1 cellular context compared by ENCODE assay signal in genomic region chr1:182200025-182200814, GRCh38.
A peak's percentile ranks its signal among the peaks of the same experiment; 100 is the strongest.
TF ChIP-seq lines count a peak whose summit lies in the region.

No MANE protein-coding gene starts in this region.

TF ChIP-seq in K562, 482 proteins besides CTCF, POLR2A, EP300 and RAD21 (continues in another document):
- no peak for TF ChIP-seq ZBTB26 (CRISPR knock-in tag; IDR thresholded peaks at IDR 0.05)
- no peak for TF ChIP-seq GTF2F1 (IDR thresholded peaks at IDR 0.05; ENCODE audit: low read depth, low read length)
- no peak for TF ChIP-seq NCOA6 (IDR thresholded peaks at IDR 0.05)
- TF ChIP-seq PPARD (CRISPR knock-in tag; IDR thresholded peaks at IDR 0.05): no peak
- TF ChIP-seq SMAD3 (CRISPR knock-in tag; conservative IDR thresholded peaks at IDR 0.05): no peak
- no peak for TF ChIP-seq PHB (CRISPR knock-in tag; IDR thresholded peaks at IDR 0.05)
- TF ChIP-seq ZNF717 (CRISPR knock-in tag; IDR thresholded peaks at IDR 0.05): no peak
- no peak for TF ChIP-seq ZFP30 (CRISPR knock-in tag; IDR thresholded peaks at IDR 0.05; ENCODE audit: borderline replicate concordance)
- no peak for TF ChIP-seq GABPB2 (CRISPR knock-in tag; conservative IDR thresholded peaks at IDR 0.05)
- no peak for TF ChIP-seq KLF1 (tag; IDR thresholded peaks at IDR 0.05)
- no peak for TF ChIP-seq RBM34 (IDR thresholded peaks at IDR 0.05; ENCODE audit: borderline replicate concordance, insufficient read depth, low read length)
- TF ChIP-seq NRF1 (conservative IDR thresholded peaks at IDR 0.05 in 1 of 2, IDR thresholded peaks at IDR 0.05 in 1 of 2): 0 out of 4 replicates have a peak, but pooled peaks of 1 of the 2 experiments have one; percentile 33
- no peak for TF ChIP-seq ZNF785 (CRISPR knock-in tag; IDR thresholded peaks at IDR 0.05)
- TF ChIP-seq FOXA1 (IDR thresholded peaks at IDR 0.05; ENCODE audit: borderline replicate concordance): no peak
- TF ChIP-seq ZNF263 (CRISPR knock-in tag; IDR thresholded peaks at IDR 0.05; ENCODE audit: borderline replicate concordance): no peak
- no peak for TF ChIP-seq ZNF778 (CRISPR knock-in tag; IDR thresholded peaks at IDR 0.05)
- peak; percentile 92 for TF ChIP-seq NCOR1 (IDR thresholded peaks at IDR 0.05)
- TF ChIP-seq, protein P1, sequence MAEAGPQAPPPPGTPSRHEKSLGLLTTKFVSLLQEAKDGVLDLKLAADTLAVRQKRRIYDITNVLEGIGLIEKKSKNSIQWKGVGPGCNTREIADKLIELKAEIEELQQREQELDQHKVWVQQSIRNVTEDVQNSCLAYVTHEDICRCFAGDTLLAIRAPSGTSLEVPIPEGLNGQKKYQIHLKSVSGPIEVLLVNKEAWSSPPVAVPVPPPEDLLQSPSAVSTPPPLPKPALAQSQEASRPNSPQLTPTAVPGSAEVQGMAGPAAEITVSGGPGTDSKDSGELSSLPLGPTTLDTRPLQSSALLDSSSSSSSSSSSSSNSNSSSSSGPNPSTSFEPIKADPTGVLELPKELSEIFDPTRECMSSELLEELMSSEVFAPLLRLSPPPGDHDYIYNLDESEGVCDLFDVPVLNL (CRISPR knock-in tag; IDR thresholded peaks at IDR 0.05; ENCODE audit: low read depth): no peak
- TF ChIP-seq PTBP1 (IDR thresholded peaks at IDR 0.05; ENCODE audit: low read depth, low read length): no peak
- TF ChIP-seq, protein P2, sequence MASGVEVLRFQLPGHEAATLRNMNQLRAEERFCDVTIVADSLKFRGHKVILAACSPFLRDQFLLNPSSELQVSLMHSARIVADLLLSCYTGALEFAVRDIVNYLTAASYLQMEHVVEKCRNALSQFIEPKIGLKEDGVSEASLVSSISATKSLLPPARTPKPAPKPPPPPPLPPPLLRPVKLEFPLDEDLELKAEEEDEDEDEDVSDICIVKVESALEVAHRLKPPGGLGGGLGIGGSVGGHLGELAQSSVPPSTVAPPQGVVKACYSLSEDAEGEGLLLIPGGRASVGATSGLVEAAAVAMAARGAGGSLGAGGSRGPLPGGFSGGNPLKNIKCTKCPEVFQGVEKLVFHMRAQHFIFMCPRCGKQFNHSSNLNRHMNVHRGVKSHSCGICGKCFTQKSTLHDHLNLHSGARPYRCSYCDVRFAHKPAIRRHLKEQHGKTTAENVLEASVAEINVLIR (CRISPR knock-in tag; IDR thresholded peaks at IDR 0.05): no peak
- no peak for TF ChIP-seq U2AF1 (optimal IDR thresholded peaks at IDR 0.05; ENCODE audit: low read depth, low read length)
- no peak for TF ChIP-seq MBD1 (CRISPR knock-in tag; IDR thresholded peaks at IDR 0.05)
- TF ChIP-seq CHD4 (IDR thresholded peaks at IDR 0.05; ENCODE audit: insufficient read depth, insufficient replicate concordance, low read depth, low read length, poor library complexity, severe bottlenecking): no peak
- no peak for TF ChIP-seq XRCC5 (IDR thresholded peaks at IDR 0.05; ENCODE audit: low read depth, low read length)
- peak; percentile 40 for TF ChIP-seq NCOA4 (IDR thresholded peaks at IDR 0.05; ENCODE audit: partially characterized antibody)
- TF ChIP-seq, protein P3, sequence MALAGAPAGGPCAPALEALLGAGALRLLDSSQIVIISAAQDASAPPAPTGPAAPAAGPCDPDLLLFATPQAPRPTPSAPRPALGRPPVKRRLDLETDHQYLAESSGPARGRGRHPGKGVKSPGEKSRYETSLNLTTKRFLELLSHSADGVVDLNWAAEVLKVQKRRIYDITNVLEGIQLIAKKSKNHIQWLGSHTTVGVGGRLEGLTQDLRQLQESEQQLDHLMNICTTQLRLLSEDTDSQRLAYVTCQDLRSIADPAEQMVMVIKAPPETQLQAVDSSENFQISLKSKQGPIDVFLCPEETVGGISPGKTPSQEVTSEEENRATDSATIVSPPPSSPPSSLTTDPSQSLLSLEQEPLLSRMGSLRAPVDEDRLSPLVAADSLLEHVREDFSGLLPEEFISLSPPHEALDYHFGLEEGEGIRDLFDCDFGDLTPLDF (CRISPR knock-in tag; IDR thresholded peaks at IDR 0.05): no peak
- TF ChIP-seq DMBX1 (CRISPR knock-in tag; IDR thresholded peaks at IDR 0.05; ENCODE audit: borderline replicate concordance): no peak
- TF ChIP-seq ZNF408 (CRISPR knock-in tag; IDR thresholded peaks at IDR 0.05; ENCODE audit: low read depth): no peak
- no peak for TF ChIP-seq RFX1 (IDR thresholded peaks at IDR 0.05)
- peak; percentile 90 for TF ChIP-seq CEBPG (CRISPR knock-in tag; IDR thresholded peaks at IDR 0.05)
- TF ChIP-seq CEBPG (tag; conservative IDR thresholded peaks at IDR 0.05 in 1 of 2, IDR thresholded peaks at IDR 0.05 in 1 of 2): peak; percentile 99 to 100
- no peak for TF ChIP-seq ZFP91 (CRISPR knock-in tag; IDR thresholded peaks at IDR 0.05)
- no peak for TF ChIP-seq MAFK (IDR thresholded peaks at IDR 0.05; ENCODE audit: low read length)
- no peak for TF ChIP-seq MCM2 (IDR thresholded peaks at IDR 0.05; ENCODE audit: low read depth)
- no peak for TF ChIP-seq ILF3 (IDR thresholded peaks at IDR 0.05; ENCODE audit: borderline replicate concordance)
- no peak for TF ChIP-seq FOXK1 (CRISPR knock-in tag; IDR thresholded peaks at IDR 0.05; ENCODE audit: borderline replicate concordance)
- TF ChIP-seq, protein P4, sequence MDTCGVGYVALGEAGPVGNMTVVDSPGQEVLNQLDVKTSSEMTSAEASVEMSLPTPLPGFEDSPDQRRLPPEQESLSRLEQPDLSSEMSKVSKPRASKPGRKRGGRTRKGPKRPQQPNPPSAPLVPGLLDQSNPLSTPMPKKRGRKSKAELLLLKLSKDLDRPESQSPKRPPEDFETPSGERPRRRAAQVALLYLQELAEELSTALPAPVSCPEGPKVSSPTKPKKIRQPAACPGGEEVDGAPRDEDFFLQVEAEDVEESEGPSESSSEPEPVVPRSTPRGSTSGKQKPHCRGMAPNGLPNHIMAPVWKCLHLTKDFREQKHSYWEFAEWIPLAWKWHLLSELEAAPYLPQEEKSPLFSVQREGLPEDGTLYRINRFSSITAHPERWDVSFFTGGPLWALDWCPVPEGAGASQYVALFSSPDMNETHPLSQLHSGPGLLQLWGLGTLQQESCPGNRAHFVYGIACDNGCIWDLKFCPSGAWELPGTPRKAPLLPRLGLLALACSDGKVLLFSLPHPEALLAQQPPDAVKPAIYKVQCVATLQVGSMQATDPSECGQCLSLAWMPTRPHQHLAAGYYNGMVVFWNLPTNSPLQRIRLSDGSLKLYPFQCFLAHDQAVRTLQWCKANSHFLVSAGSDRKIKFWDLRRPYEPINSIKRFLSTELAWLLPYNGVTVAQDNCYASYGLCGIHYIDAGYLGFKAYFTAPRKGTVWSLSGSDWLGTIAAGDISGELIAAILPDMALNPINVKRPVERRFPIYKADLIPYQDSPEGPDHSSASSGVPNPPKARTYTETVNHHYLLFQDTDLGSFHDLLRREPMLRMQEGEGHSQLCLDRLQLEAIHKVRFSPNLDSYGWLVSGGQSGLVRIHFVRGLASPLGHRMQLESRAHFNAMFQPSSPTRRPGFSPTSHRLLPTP (IDR thresholded peaks at IDR 0.05; ENCODE audit: borderline replicate concordance, extremely low read depth, insufficient read length): no peak
- TF ChIP-seq, protein P5, sequence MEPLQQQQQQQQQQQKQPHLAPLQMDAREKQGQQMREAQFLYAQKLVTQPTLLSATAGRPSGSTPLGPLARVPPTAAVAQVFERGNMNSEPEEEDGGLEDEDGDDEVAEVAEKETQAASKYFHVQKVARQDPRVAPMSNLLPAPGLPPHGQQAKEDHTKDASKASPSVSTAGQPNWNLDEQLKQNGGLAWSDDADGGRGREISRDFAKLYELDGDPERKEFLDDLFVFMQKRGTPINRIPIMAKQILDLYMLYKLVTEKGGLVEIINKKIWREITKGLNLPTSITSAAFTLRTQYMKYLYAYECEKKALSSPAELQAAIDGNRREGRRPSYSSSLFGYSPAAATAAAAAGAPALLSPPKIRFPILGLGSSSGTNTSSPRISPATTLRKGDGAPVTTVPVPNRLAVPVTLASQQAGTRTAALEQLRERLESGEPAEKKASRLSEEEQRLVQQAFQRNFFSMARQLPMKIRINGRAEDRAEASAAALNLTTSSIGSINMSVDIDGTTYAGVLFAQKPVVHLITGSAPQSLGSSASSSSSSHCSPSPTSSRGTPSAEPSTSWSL (CRISPR knock-in tag; IDR thresholded peaks at IDR 0.05; ENCODE audit: borderline replicate concordance): no peak
- TF ChIP-seq ATF7 (IDR thresholded peaks at IDR 0.05): peak; percentile 71
- TF ChIP-seq THRAP3 (IDR thresholded peaks at IDR 0.05; ENCODE audit: borderline replicate concordance): no peak
- TF ChIP-seq FOXO4 (CRISPR knock-in tag; IDR thresholded peaks at IDR 0.05): no peak
- TF ChIP-seq HES1 (IDR thresholded peaks at IDR 0.05; ENCODE audit: low read depth): peak; percentile 98
- TF ChIP-seq, protein P6, sequence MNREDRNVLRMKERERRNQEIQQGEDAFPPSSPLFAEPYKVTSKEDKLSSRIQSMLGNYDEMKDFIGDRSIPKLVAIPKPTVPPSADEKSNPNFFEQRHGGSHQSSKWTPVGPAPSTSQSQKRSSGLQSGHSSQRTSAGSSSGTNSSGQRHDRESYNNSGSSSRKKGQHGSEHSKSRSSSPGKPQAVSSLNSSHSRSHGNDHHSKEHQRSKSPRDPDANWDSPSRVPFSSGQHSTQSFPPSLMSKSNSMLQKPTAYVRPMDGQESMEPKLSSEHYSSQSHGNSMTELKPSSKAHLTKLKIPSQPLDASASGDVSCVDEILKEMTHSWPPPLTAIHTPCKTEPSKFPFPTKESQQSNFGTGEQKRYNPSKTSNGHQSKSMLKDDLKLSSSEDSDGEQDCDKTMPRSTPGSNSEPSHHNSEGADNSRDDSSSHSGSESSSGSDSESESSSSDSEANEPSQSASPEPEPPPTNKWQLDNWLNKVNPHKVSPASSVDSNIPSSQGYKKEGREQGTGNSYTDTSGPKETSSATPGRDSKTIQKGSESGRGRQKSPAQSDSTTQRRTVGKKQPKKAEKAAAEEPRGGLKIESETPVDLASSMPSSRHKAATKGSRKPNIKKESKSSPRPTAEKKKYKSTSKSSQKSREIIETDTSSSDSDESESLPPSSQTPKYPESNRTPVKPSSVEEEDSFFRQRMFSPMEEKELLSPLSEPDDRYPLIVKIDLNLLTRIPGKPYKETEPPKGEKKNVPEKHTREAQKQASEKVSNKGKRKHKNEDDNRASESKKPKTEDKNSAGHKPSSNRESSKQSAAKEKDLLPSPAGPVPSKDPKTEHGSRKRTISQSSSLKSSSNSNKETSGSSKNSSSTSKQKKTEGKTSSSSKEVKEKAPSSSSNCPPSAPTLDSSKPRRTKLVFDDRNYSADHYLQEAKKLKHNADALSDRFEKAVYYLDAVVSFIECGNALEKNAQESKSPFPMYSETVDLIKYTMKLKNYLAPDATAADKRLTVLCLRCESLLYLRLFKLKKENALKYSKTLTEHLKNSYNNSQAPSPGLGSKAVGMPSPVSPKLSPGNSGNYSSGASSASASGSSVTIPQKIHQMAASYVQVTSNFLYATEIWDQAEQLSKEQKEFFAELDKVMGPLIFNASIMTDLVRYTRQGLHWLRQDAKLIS (CRISPR knock-in tag; IDR thresholded peaks at IDR 0.05): no peak
